Comparison of ENCODE assay signal across 8 cellular contexts in the genomic region with DNA sequence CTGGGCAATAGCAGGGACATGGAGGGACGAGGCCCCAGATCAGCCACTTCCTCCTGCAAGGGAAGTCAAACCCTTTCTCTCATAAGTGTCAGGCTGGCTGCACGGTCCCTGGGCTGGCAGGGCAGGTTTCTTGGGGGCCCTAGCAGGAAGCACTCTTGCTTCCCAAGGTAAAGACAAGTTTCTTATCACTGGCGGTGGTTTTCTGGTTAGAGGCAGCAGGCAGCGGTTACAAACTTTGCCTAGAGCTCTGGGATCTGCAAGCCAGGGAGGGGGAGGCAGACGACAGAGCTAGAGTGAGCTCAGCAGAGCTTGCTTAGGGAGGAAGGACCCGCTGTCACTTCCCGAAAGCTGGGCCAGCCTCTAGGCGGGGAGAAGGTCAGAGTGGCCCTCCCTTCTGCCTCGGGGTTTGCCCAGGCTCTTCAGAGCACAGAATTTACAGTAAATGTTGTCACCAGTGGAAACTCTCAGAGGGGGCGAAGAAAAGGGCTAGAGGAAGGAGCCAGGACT. TPM values are rescaled to one million over a fixed set of nuclear protein-coding genes. Genes with fewer than 3 reads are reported as not detected.
A peak's percentile ranks its signal among the peaks of the same experiment; 100 is the strongest.
DNase-seq lines count a peak whose midpoint lies in the region; ATAC-seq and TF ChIP-seq lines count a peak whose summit lies in the region.

No MANE protein-coding gene starts in this region.

- H3K36me3 ChIP-seq in mesenchymal stem cell (ENCODE audit: control insufficient read depth in 1 of 2, insufficient read depth in 2 of 2, low read depth in 1 of 2, low read length in 2 of 2) (no peaks in the 10 kb centered on the region), endodermal cell (ENCODE audit: control insufficient read depth, insufficient read depth, low read length) (no peaks in the 10 kb centered on the region)

- peak overlapping the region; percentile 51 for H2BK120ac ChIP-seq in mesenchymal stem cell (ENCODE audit: low read depth, low read length)

- H3K9me3 Mint-ChIP-seq in endodermal cell: no peaks in the 10 kb centered on the region

- H4K8ac ChIP-seq in mesenchymal stem cell (ENCODE audit: low read length): peak overlapping the region; percentile 82

- H3K9me3 ChIP-seq in mesenchymal stem cell (ENCODE audit: control insufficient read depth, low read length) (no peaks in the 10 kb centered on the region), endodermal cell (ENCODE audit: control insufficient read depth, low read length) (no peaks in the 10 kb centered on the region)

- H3K27me3 ChIP-seq in mesenchymal stem cell (ENCODE audit: control insufficient read depth in 1 of 2, insufficient read depth in 1 of 2, low read length in 2 of 2) (peaks cover 0 to 7% of the 10 kb centered on the region in 2 experiments), endodermal cell (ENCODE audit: control insufficient read depth, insufficient read depth, low read length, poor library complexity, severe bottlenecking) (no peaks in the 10 kb centered on the region)

- H2BK5ac ChIP-seq in mesenchymal stem cell (ENCODE audit: low read depth, low read length, poor library complexity, severe bottlenecking): no peak overlapping the region

- peak overlapping the region; percentile 47 for H3K27ac ChIP-seq in angular gyrus (ENCODE audit: low read depth, low read length)
- H3K27ac ChIP-seq in mesenchymal stem cell (ENCODE audit: low read length, poor library complexity, severe bottlenecking): no peak overlapping the region
- no peak overlapping the region for H3K27ac ChIP-seq in endodermal cell (ENCODE audit: low read depth, low read length)

- peaks cover 4% of the 10 kb centered on the region for H3K4me1 Mint-ChIP-seq in endodermal cell

- H3K36me3 Mint-ChIP-seq in endodermal cell (ENCODE audit: low read depth): no peaks in the 10 kb centered on the region

- no peak overlapping the region for H3K4me3 Mint-ChIP-seq in endodermal cell

- H3K4me1 ChIP-seq in mesenchymal stem cell (ENCODE audit: control insufficient read depth, insufficient read depth, low read depth, low read length): no peaks in the 10 kb centered on the region
- no peaks in the 10 kb centered on the region for H3K4me1 ChIP-seq in endodermal cell (ENCODE audit: control insufficient read depth, insufficient read depth, low read length)

- peak overlapping the region in 1 of 2 experiments; percentile 32 for H2BK12ac ChIP-seq in mesenchymal stem cell (ENCODE audit: low read length in 2 of 2)

- peak; percentile 35 to 88 (median 65) for DNase-seq in T-helper 2 cell
- peak; percentile 65 for DNase-seq in mesenchymal stem cell
- peak; percentile 67 to 89 for DNase-seq in stimulated activated CD8-positive, alpha-beta memory T cell treated with anti-CD3 and anti-CD28 coated beads, Interleukin-7, amount 100 ng/mL, for 48 hours (ENCODE audit: extremely low read depth in 1 of 2, low read depth in 1 of 2)
- no peak for DNase-seq in COLO829 (ENCODE audit: low spot score)
- no peak for DNase-seq in endodermal cell

- no peaks in the 10 kb centered on the region for H3K79me1 ChIP-seq in mesenchymal stem cell (replicated peaks; ENCODE audit: low read length, poor library complexity, severe bottlenecking)

- H3K23ac ChIP-seq in mesenchymal stem cell (ENCODE audit: low read length in 2 of 2): no peak overlapping the region

- WGBS in mesenchymal stem cell: 54% methylated on average over 10 of the region's 10 CpGs
- 69 to 74% methylated on average over 7 to 10 of the region's 10 CpGs for WGBS in endodermal cell (ENCODE audit: insufficient coverage in 1 of 2, insufficient read length in 1 of 2), 2 experiments

- peak overlapping the region; percentile 0 for H2AFZ ChIP-seq in mesenchymal stem cell (ENCODE audit: low read depth, low read length)

- H3K4me2 ChIP-seq in mesenchymal stem cell (ENCODE audit: low read length, poor library complexity, severe bottlenecking): no peak overlapping the region

- H3K4me3 ChIP-seq in mesenchymal stem cell (ENCODE audit: insufficient read depth in 1 of 2, low read depth in 1 of 2, low read length in 2 of 2): no peak overlapping the region
- H3K4me3 ChIP-seq in endodermal cell (ENCODE audit: low read length): no peak overlapping the region

- H3K27me3 Mint-ChIP-seq in endodermal cell (ENCODE audit: insufficient read depth): peaks cover 2% of the 10 kb centered on the region

- peak; percentile 29 for ATAC-seq in GM18499 (IDR thresholded peaks at IDR 0.05; ENCODE audit: insufficient read depth, unreplicated experiment)
- ATAC-seq in HG02884 (IDR thresholded peaks at IDR 0.05; ENCODE audit: unreplicated experiment): peak; percentile 55

- no peak for TF ChIP-seq CTCF in endodermal cell (conservative IDR thresholded peaks at IDR 0.05)

- H3K27ac Mint-ChIP-seq in endodermal cell: no peak overlapping the region

- peak overlapping the region; percentile 21 to 70 for H3K4ac ChIP-seq in mesenchymal stem cell (ENCODE audit: low read depth in 1 of 2, low read length in 2 of 2)

- H3K9ac ChIP-seq in mesenchymal stem cell (ENCODE audit: low read length) (no peak overlapping the region), endodermal cell (ENCODE audit: extremely low read depth, low read length, poor library complexity, severe bottlenecking) (no peak overlapping the region)

- H4K91ac ChIP-seq in mesenchymal stem cell (ENCODE audit: low read length): peak overlapping the region; percentile 75

- H2AK5ac ChIP-seq in mesenchymal stem cell (ENCODE audit: low read length, severe bottlenecking): no peak overlapping the region

- peak overlapping the region in 1 of 2 experiments; percentile 26 for H3K14ac ChIP-seq in mesenchymal stem cell (ENCODE audit: low read length in 2 of 2)

- no peak overlapping the region for H2BK15ac ChIP-seq in mesenchymal stem cell (ENCODE audit: low read depth, poor library complexity, severe bottlenecking)

- peak overlapping the region; percentile 0 to 46 for H3K18ac ChIP-seq in mesenchymal stem cell (ENCODE audit: low read depth in 1 of 2, low read length in 2 of 2)

RNA-seq across cellular contexts. Expression of gene BATF, which starts 20.4 kb away (rescaled TPM):
- not detected for polyA plus RNA-seq in mesenchymal stem cell (2013, experiment 1 of 2)
- 0.04 TPM for polyA plus RNA-seq in mesenchymal stem cell (2013, experiment 2 of 2)
- not detected for total RNA-seq in endodermal cell
- polyA plus RNA-seq in endodermal cell (2013, experiment 1 of 2): not detected
- polyA plus RNA-seq in endodermal cell (2013, experiment 2 of 2): not detected

RNA-seq across cellular contexts. Expression of gene FLVCR2, which starts 35.8 kb away (rescaled TPM):
- 3.0 TPM for polyA plus RNA-seq in mesenchymal stem cell (2013, experiment 1 of 2)
- polyA plus RNA-seq in mesenchymal stem cell (2013, experiment 2 of 2): 2.6 TPM
- total RNA-seq in endodermal cell: 1 to 10 TPM; 6.2 to 8.9 TPM
- 4.7 TPM for polyA plus RNA-seq in endodermal cell (2013, experiment 1 of 2)
- 4.8 TPM for polyA plus RNA-seq in endodermal cell (2013, experiment 2 of 2)

Comparison
In these comparisons a context has a peak if more than half of its experiments do, and no peak if none do; other contexts are left out.
1. DNase-seq: peak in T-helper 2 cell (5 of 5), mesenchymal stem cell (single experiment) and stimulated activated CD8-positive, alpha-beta memory T cell treated with anti-CD3 and anti-CD28 coated beads, Interleukin-7, amount 100 ng/mL, for 48 hours (2 of 2); none in COLO829 (single experiment) and endodermal cell (single experiment).